Comparison of ENCODE assay signal across 25 cellular contexts in genomic region chr2:71659868-71660518, GRCh38.
"Had no signal": no experiment of that assay in that cellular context is flagged by ENCODE, and none has a peak within 500 bp of the region (broad histone marks: within the 10 kb centered on the region; RNA-seq: fewer than 3 reads in every experiment).

No MANE protein-coding gene starts in this region.

- H3K4me1 ChIP-seq: SJCRH30 had no signal

- H3K9me3 ChIP-seq: SK-N-SH had no signal

- H3K4me3 ChIP-seq: MG63, SJCRH30 had no signal

- H3K36me3 ChIP-seq: brain microvascular endothelial cell, MG63, WERI-Rb-1 had no signal

- DNase-seq: activated CD4-positive, alpha-beta memory T cell treated with anti-CD3 and anti-CD28 coated beads, Interleukin-2, amount 10 ng/mL, durations not matched to agents 7 days and 5 days; activated CD4-positive, alpha-beta T cell treated with anti-CD3 and anti-CD28 coated beads for 36 hours; activated CD4-positive, alpha-beta T cell treated with anti-CD3 and anti-CD28 coated beads, Interleukin-2, amount 50 U/mL, for 1 hour; activated gamma-delta T cell; activated naive CD4-positive, alpha-beta T cell treated with anti-CD3 and anti-CD28 coated beads for 36 hours; activated T-cell treated with anti-CD3 and anti-CD28 coated beads for 4 hours; amygdala; brain microvascular endothelial cell; MG63; MV-4-11; NCI-H1092 treated with DMSO at 0.1 percent for 48 hours; NCI-H1417 treated with DMSO at 0.1 percent for 48 hours; NCI-H1694 treated with DMSO at 0.1 percent for 48 hours; NCI-H2029 treated with DMSO at 0.1 percent for 48 hours; NCI-H345; NCI-H510A; NCI-H526 treated with DMSO at 0.1 percent for 48 hours; NK-92 treated with Interleukin-12 subunit alpha and Interleukin-12 subunit beta, amount 100 ng/mL, for 24 hours; OCI-M1; Right ventricle myocardium superior; RPMI8226; SJCRH30; SK-N-SH; T-helper 1 cell; WERI-Rb-1 had no signal

- H3K4me2 ChIP-seq: SK-N-SH had no signal

- H3K27ac ChIP-seq: brain microvascular endothelial cell, SJCRH30, WERI-Rb-1 had no signal

- H3K27me3 ChIP-seq: brain microvascular endothelial cell, MG63, SJCRH30 had no signal

- H3K9ac ChIP-seq: SK-N-SH had no signal
